25 cellular contexts compared by ENCODE assay signal in genomic region chr5:116567100-116567499, GRCh38. TPM values are rescaled to one million over a fixed set of nuclear protein-coding genes. Genes with fewer than 3 reads are reported as not detected.
"Had no signal": no experiment of that assay in that cellular context is flagged by ENCODE, and none has a peak within 500 bp of the region (broad histone marks: within the 10 kb centered on the region; RNA-seq: fewer than 3 reads in every experiment).

No MANE protein-coding gene starts in this region.

- H3K27ac ChIP-seq: body of pancreas, coronary artery, pancreas, right atrium auricular region, stomach, thyroid gland had no signal

- H3K4me2 ChIP-seq: smooth muscle cell had no signal

- H3K27ac Mint-ChIP-seq: activated CD4-positive, alpha-beta T cell treated with anti-CD3 and anti-CD28 coated beads for 36 hours; activated CD8-positive, alpha-beta memory T cell treated with anti-CD3 and anti-CD28 coated beads, Interleukin-2, amount 10 ng/mL, durations not matched to agents 7 days and 5 days; activated CD8-positive, alpha-beta T cell treated with anti-CD3 and anti-CD28 coated beads, Interleukin-2, amount 10 ng/mL, durations not matched to agents 7 days and 5 days; activated naive CD8-positive, alpha-beta T cell; naive B cell; stimulated activated naive B cell treated with anti-CD40 and anti-IgM and Interleukin-4, amounts not matched to agents 10 μg/mL and 1 μg/mL and 100 μg/mL, for 72 hours; T-helper 2 cell treated with Interferon-gamma antibody and Interleukin-4, amounts not matched to agents 5 μg/mL and 100 μg/mL, for 36 hours had no signal

- DNase-seq: activated CD4-positive, alpha-beta T cell treated with anti-CD3 and anti-CD28 coated beads for 36 hours; activated CD4-positive, CD25-positive, alpha-beta regulatory T cell; activated CD8-positive, alpha-beta memory T cell treated with anti-CD3 and anti-CD28 coated beads, Interleukin-2, amount 10 ng/mL, durations not matched to agents 7 days and 5 days; activated CD8-positive, alpha-beta T cell treated with anti-CD3 and anti-CD28 coated beads, Interleukin-2, amount 10 ng/mL, durations not matched to agents 7 days and 5 days; activated naive CD4-positive, alpha-beta T cell treated with Interleukin-2 at 50 U/mL for 16 hours; activated T-cell treated with anti-CD3 and anti-CD28 coated beads, Interleukin-2, amount 50 U/mL, for 48 hours; adrenal gland; aorta; body of pancreas; dorsolateral prefrontal cortex; effector memory CD4-positive, alpha-beta T cell; left cardiac atrium; mammary epithelial cell; naive B cell; pancreas; stimulated activated CD4-positive, alpha-beta T cell treated with anti-CD3 and anti-CD28 coated beads, Interleukin-1b, Interleukin-23, amount 100 ng/mL, for 48 hours; stimulated activated naive B cell treated with anti-CD40 and anti-IgM and Interleukin-4, amounts not matched to agents 10 μg/mL and 1 μg/mL and 100 μg/mL, for 72 hours; stomach; T-helper 1 cell; thyroid gland had no signal

- ATAC-seq: activated CD4-positive, alpha-beta T cell treated with anti-CD3 and anti-CD28 coated beads for 36 hours; activated CD8-positive, alpha-beta memory T cell treated with anti-CD3 and anti-CD28 coated beads, Interleukin-2, amount 10 ng/mL, durations not matched to agents 7 days and 5 days; activated CD8-positive, alpha-beta T cell treated with anti-CD3 and anti-CD28 coated beads, Interleukin-2, amount 10 ng/mL, durations not matched to agents 7 days and 5 days; body of pancreas; left cardiac atrium; pancreas had no signal

- H3K36me3 ChIP-seq: adrenal gland, pancreas, right atrium auricular region, stomach, thyroid gland had no signal

- H3K9me3 ChIP-seq: adrenal gland, body of pancreas, pancreas, right atrium auricular region, stomach, thyroid gland had no signal

- H3K36me3 Mint-ChIP-seq: activated CD8-positive, alpha-beta memory T cell treated with anti-CD3 and anti-CD28 coated beads, Interleukin-2, amount 10 ng/mL, durations not matched to agents 7 days and 5 days; activated naive CD8-positive, alpha-beta T cell; naive B cell; stimulated activated naive B cell treated with anti-CD40 and anti-IgM and Interleukin-4, amounts not matched to agents 10 μg/mL and 1 μg/mL and 100 μg/mL, for 72 hours had no signal

- H3K4me3 ChIP-seq: adrenal gland, body of pancreas, coronary artery, dorsolateral prefrontal cortex, pancreas, right atrium auricular region, smooth muscle cell, stomach, thyroid gland had no signal

- H3K4me3 Mint-ChIP-seq: activated CD4-positive, alpha-beta T cell treated with anti-CD3 and anti-CD28 coated beads for 36 hours; activated CD8-positive, alpha-beta memory T cell treated with anti-CD3 and anti-CD28 coated beads, Interleukin-2, amount 10 ng/mL, durations not matched to agents 7 days and 5 days; activated CD8-positive, alpha-beta T cell treated with anti-CD3 and anti-CD28 coated beads, Interleukin-2, amount 10 ng/mL, durations not matched to agents 7 days and 5 days; activated naive CD8-positive, alpha-beta T cell; naive B cell; stimulated activated naive B cell treated with anti-CD40 and anti-IgM and Interleukin-4, amounts not matched to agents 10 μg/mL and 1 μg/mL and 100 μg/mL, for 72 hours; T-helper 2 cell treated with Interferon-gamma antibody and Interleukin-4, amounts not matched to agents 5 μg/mL and 100 μg/mL, for 36 hours had no signal

- H3K27me3 ChIP-seq: adrenal gland, body of pancreas, pancreas, right atrium auricular region, thyroid gland had no signal

- H3K9me3 Mint-ChIP-seq: stimulated activated naive B cell treated with anti-CD40 and anti-IgM and Interleukin-4, amounts not matched to agents 10 μg/mL and 1 μg/mL and 100 μg/mL, for 72 hours; T-helper 2 cell treated with Interferon-gamma antibody and Interleukin-4, amounts not matched to agents 5 μg/mL and 100 μg/mL, for 36 hours had no signal

- H3K4me1 Mint-ChIP-seq: activated CD4-positive, alpha-beta T cell treated with anti-CD3 and anti-CD28 coated beads for 36 hours; activated CD8-positive, alpha-beta memory T cell treated with anti-CD3 and anti-CD28 coated beads, Interleukin-2, amount 10 ng/mL, durations not matched to agents 7 days and 5 days had no signal

RNA-seq across cellular contexts. Expression of gene SEMA6A, which starts 7.5 kb away (rescaled TPM):
- total RNA-seq: activated CD4-positive, alpha-beta T cell treated with anti-CD3 and anti-CD28 coated beads for 36 hours; activated CD8-positive, alpha-beta T cell treated with anti-CD3 and anti-CD28 coated beads, Interleukin-2, amount 10 ng/mL, durations not matched to agents 7 days and 5 days had no signal
